8 cellular contexts compared by ENCODE assay signal in genomic region chr18:48953096-48953706, GRCh38. TPM values are rescaled to one million over a fixed set of nuclear protein-coding genes. Genes with fewer than 3 reads are reported as not detected.
DNase-seq lines count a peak whose midpoint lies in the region; ATAC-seq and TF ChIP-seq lines count a peak whose summit lies in the region.

No MANE protein-coding gene starts in this region.

- H3K4me3 ChIP-seq in BJ (ENCODE audit: low read depth, low read length), result peak overlapping the region; percentile 54
- peak overlapping the region; percentile 73 for H3K4me3 ChIP-seq in HUES48 (ENCODE audit: low read depth, low read length)

- peak overlapping the region; percentile 99 for H3K27ac Mint-ChIP-seq in dendritic cell treated with granulocyte-macrophage colony-stimulating factor and Interleukin-4, amounts not matched to agents 40 ng/mL and 50 ng/mL, for 4 days
- peak overlapping the region; percentile 95 to 99 for H3K27ac Mint-ChIP-seq in natural killer cell

- POLR2A ChIA-PET in BJ (lab: Charles Lee), result no interaction called here

- peak overlapping the region; percentile 100 for H3K27ac ChIP-seq in HUES48 (ENCODE audit: low read depth, low read length)

- H3K4me3 Mint-ChIP-seq in dendritic cell treated with granulocyte-macrophage colony-stimulating factor and Interleukin-4, amounts not matched to agents 40 ng/mL and 50 ng/mL, for 4 days, result peak overlapping the region; percentile 13
- H3K4me3 Mint-ChIP-seq in natural killer cell, result peak overlapping the region; percentile 100

- H3K4me1 Mint-ChIP-seq in dendritic cell treated with granulocyte-macrophage colony-stimulating factor and Interleukin-4, amounts not matched to agents 40 ng/mL and 50 ng/mL, for 4 days (ENCODE audit: low read depth), result peaks cover 16% of the 10 kb centered on the region
- peaks cover 24 to 29% of the 10 kb centered on the region in 2 donors for H3K4me1 Mint-ChIP-seq in natural killer cell

- intact Hi-C loops in dendritic cell treated with granulocyte-macrophage colony-stimulating factor and Interleukin-4, amounts not matched to agents 40 ng/mL and 50 ng/mL, for 4 days (cut with micrococcal nuclease), result loop anchor here (5.0 kb wide), 3 partner anchors 39 to 176 kb away; no protein-coding TSS in a partner anchor
- intact Hi-C loops in natural killer cell (cut with micrococcal nuclease), result loop anchor here (2.0 kb wide), 1 partner anchor 534 kb away; the partner anchor contains the start of gene C18orf32

- CTCF ChIA-PET in BJ (lab: Yijun Ruan, JAX), result interaction anchor here (0.9 to 1.9 kb wide), 5 partner anchors 63 to 221 kb away, joined by 3 to 7 read pairs (median 4); no protein-coding TSS in a partner anchor

- H3K9me3 ChIP-seq in HUES48 (ENCODE audit: control insufficient read depth, insufficient read depth, low read length), result no peaks in the 10 kb centered on the region

- DNase-seq in BJ (ENCODE audit: low read depth) (no peak), natural killer cell (no peak), NCI-H1436 treated with DMSO at 0.1 percent for 48 hours (lab: John Stamatoyannopoulos, UW) (no peak), NCI-H1105 treated with DMSO at 0.1 percent for 48 hours (lab: John Stamatoyannopoulos, UW) (no peak)
- DNase-seq in activated CD8-positive, alpha-beta memory T cell treated with anti-CD3 and anti-CD28 coated beads, Interleukin-2, amount 50 U/mL, for 4 hours, result no peak

- peaks cover 4% of the 10 kb centered on the region for H3K27me3 Mint-ChIP-seq in dendritic cell treated with granulocyte-macrophage colony-stimulating factor and Interleukin-4, amounts not matched to agents 40 ng/mL and 50 ng/mL, for 4 days
- H3K27me3 Mint-ChIP-seq in natural killer cell (ENCODE audit: low read depth in 2 of 2), result no peaks in the 10 kb centered on the region

- H3K9ac ChIP-seq in HUES48 (ENCODE audit: low read depth, low read length), result peak overlapping the region; percentile 79

- H3K36me3 ChIP-seq in BJ (ENCODE audit: control insufficient read depth, insufficient read depth, low read length) (no peaks in the 10 kb centered on the region; the same call in none of the 2 replicates), HUES48 (ENCODE audit: control insufficient read depth, insufficient read depth, low read length) (0 out of 2 replicates have a peak, but pooled peaks cover under 1% of the 10 kb centered on the region)

- TF ChIP-seq CTCF in BJ (IDR thresholded peaks at IDR 0.05; ENCODE audit: insufficient read depth, low read depth, low read length), result no peak
- no peak for TF ChIP-seq CTCF in natural killer cell (IDR thresholded peaks at IDR 0.05)

- ATAC-seq in natural killer cell (no peak), HG03378 (IDR thresholded peaks at IDR 0.05; ENCODE audit: unreplicated experiment) (no peak)

- peaks cover 31% of the 10 kb centered on the region for H3K36me3 Mint-ChIP-seq in dendritic cell treated with granulocyte-macrophage colony-stimulating factor and Interleukin-4, amounts not matched to agents 40 ng/mL and 50 ng/mL, for 4 days (ENCODE audit: low read depth)
- H3K36me3 Mint-ChIP-seq in natural killer cell, result peaks cover 2% of the 10 kb centered on the region

- peaks cover 34% of the 10 kb centered on the region for H3K4me1 ChIP-seq in HUES48 (ENCODE audit: control insufficient read depth, insufficient read depth, low read length)

- no peaks in the 10 kb centered on the region for H3K9me3 Mint-ChIP-seq in dendritic cell treated with granulocyte-macrophage colony-stimulating factor and Interleukin-4, amounts not matched to agents 40 ng/mL and 50 ng/mL, for 4 days
- H3K9me3 Mint-ChIP-seq in natural killer cell, result no peaks in the 10 kb centered on the region

- H3K27me3 ChIP-seq in BJ (ENCODE audit: control insufficient read depth, insufficient read depth, low read length) (no peaks in the 10 kb centered on the region), HUES48 (ENCODE audit: control insufficient read depth, insufficient read depth, low read length) (peaks cover 12% of the 10 kb centered on the region; the same call in 1 of the 2 replicates)

RNA-seq across cellular contexts. Expression of gene SMAD7, which starts 2.4 kb away (rescaled TPM):
- polyA plus RNA-seq in BJ (2011; rRNA removed), result 21.0 and 24.2 TPM in 2 replicates
- polyA minus RNA-seq in BJ (2011; rRNA and poly(A)+ RNA removed), result 38.7 and 56.0 TPM in 2 replicates
- 100 to 1,000 TPM; 127 to 204 (median 182) TPM for total RNA-seq in natural killer cell
